In genomic region chr22:30226192-30226832, GRCh38 we compare ENCODE assay signal across 1 cellular context.
TF ChIP-seq lines count a peak whose summit lies in the region.

No MANE protein-coding gene starts in this region.

TF ChIP-seq in HCT116, 20 proteins besides CTCF, POLR2A, EP300 and RAD21 (continued from another document):
- TF ChIP-seq EZH2phosphoT487 (IDR thresholded peaks at IDR 0.05; ENCODE audit: borderline replicate concordance) (no peak), JUND (IDR thresholded peaks at IDR 0.05) (no peak), YY1 (IDR thresholded peaks at IDR 0.05; ENCODE audit: extremely low read depth, insufficient replicate concordance, low read depth, low read length) (no peak), CEBPB (IDR thresholded peaks at IDR 0.05; ENCODE audit: low read depth) (no peak)
- TF ChIP-seq, protein P1, sequence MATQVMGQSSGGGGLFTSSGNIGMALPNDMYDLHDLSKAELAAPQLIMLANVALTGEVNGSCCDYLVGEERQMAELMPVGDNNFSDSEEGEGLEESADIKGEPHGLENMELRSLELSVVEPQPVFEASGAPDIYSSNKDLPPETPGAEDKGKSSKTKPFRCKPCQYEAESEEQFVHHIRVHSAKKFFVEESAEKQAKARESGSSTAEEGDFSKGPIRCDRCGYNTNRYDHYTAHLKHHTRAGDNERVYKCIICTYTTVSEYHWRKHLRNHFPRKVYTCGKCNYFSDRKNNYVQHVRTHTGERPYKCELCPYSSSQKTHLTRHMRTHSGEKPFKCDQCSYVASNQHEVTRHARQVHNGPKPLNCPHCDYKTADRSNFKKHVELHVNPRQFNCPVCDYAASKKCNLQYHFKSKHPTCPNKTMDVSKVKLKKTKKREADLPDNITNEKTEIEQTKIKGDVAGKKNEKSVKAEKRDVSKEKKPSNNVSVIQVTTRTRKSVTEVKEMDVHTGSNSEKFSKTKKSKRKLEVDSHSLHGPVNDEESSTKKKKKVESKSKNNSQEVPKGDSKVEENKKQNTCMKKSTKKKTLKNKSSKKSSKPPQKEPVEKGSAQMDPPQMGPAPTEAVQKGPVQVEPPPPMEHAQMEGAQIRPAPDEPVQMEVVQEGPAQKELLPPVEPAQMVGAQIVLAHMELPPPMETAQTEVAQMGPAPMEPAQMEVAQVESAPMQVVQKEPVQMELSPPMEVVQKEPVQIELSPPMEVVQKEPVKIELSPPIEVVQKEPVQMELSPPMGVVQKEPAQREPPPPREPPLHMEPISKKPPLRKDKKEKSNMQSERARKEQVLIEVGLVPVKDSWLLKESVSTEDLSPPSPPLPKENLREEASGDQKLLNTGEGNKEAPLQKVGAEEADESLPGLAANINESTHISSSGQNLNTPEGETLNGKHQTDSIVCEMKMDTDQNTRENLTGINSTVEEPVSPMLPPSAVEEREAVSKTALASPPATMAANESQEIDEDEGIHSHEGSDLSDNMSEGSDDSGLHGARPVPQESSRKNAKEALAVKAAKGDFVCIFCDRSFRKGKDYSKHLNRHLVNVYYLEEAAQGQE (IDR thresholded peaks at IDR 0.05; ENCODE audit: low read depth), result no peak
- TF ChIP-seq, protein P2, sequence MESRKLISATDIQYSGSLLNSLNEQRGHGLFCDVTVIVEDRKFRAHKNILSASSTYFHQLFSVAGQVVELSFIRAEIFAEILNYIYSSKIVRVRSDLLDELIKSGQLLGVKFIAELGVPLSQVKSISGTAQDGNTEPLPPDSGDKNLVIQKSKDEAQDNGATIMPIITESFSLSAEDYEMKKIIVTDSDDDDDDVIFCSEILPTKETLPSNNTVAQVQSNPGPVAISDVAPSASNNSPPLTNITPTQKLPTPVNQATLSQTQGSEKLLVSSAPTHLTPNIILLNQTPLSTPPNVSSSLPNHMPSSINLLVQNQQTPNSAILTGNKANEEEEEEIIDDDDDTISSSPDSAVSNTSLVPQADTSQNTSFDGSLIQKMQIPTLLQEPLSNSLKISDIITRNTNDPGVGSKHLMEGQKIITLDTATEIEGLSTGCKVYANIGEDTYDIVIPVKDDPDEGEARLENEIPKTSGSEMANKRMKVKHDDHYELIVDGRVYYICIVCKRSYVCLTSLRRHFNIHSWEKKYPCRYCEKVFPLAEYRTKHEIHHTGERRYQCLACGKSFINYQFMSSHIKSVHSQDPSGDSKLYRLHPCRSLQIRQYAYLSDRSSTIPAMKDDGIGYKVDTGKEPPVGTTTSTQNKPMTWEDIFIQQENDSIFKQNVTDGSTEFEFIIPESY (IDR thresholded peaks at IDR 0.05; ENCODE audit: extremely low read depth, insufficient replicate concordance, low read length), result no peak
